Comparison of ENCODE assay signal across 17 cellular contexts in the genomic region with DNA sequence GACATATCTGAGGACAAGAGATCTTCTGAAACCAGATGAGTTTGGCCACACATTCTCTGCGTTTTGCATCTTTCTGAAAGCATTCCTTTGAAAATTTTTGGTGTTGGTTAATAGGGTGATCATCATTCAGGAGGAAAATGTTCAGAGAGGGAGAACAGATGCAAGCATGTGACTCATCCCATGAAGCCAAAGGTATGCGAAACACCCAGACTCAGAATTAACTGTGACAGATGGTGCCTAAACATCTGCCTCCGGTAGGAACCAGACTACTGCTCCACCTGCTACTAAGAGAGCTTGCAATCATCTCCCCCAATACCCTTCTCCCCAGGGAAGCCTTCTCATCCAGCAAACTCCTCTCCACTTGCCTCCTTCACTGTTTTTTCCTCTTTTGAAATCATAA. TPM values are rescaled to one million over a fixed set of nuclear protein-coding genes. Genes with fewer than 3 reads are reported as not detected.
DNase-seq lines count a peak whose midpoint lies in the region; ATAC-seq and TF ChIP-seq lines count a peak whose summit lies in the region.
"Had no signal": no experiment of that assay in that cellular context is flagged by ENCODE, and none has a peak within 500 bp of the region (broad histone marks: within the 10 kb centered on the region; RNA-seq: fewer than 3 reads in every experiment).

No MANE protein-coding gene starts in this region.

- peak overlapping the region; percentile 76 for H3K4me3 ChIP-seq in SJCRH30
- H3K4me3 ChIP-seq: esophagus muscularis mucosa, left lung, uterus had no signal

- ATAC-seq in natural killer cell (no peak), GM19452 (IDR thresholded peaks at IDR 0.05; ENCODE audit: unreplicated experiment) (no peak)
- ATAC-seq in natural killer cell treated with Interleukin-12 subunit alpha and Interleukin-12 subunit beta and Interleukin-15 and Interleukin-18, amount 100 ng/mL, for 72 hours = no peak
- ATAC-seq: CD8-positive, alpha-beta T cell; left lung had no signal

- H3K36me3 ChIP-seq in SJCRH30 = no peaks in the 10 kb centered on the region
- H3K36me3 ChIP-seq: esophagus muscularis mucosa, left lung, uterus had no signal

- H3K4me1 Mint-ChIP-seq in natural killer cell (peaks cover 7 to 9% of the 10 kb centered on the region in 2 donors), glutamatergic neuron (ENCODE audit: low read depth, unreplicated experiment) (peaks cover 20% of the 10 kb centered on the region), Calu3 (ENCODE audit: low read depth, unreplicated experiment) (no peaks in the 10 kb centered on the region)
- peaks cover 8 to 10% of the 10 kb centered on the region in 2 donors for H3K4me1 Mint-ChIP-seq in natural killer cell treated with Interleukin-12 subunit alpha and Interleukin-12 subunit beta and Interleukin-15 and Interleukin-18, amount 100 ng/mL, for 72 hours (ENCODE audit: low read depth in 2 of 2)

- H3K9me3 Mint-ChIP-seq in natural killer cell = no peaks in the 10 kb centered on the region
- H3K9me3 Mint-ChIP-seq in natural killer cell treated with Interleukin-12 subunit alpha and Interleukin-12 subunit beta and Interleukin-15 and Interleukin-18, amount 100 ng/mL, for 72 hours = no peaks in the 10 kb centered on the region
- peaks cover 9% of the 10 kb centered on the region for H3K9me3 Mint-ChIP-seq in glutamatergic neuron (ENCODE audit: unreplicated experiment)
- no peaks in the 10 kb centered on the region for H3K9me3 Mint-ChIP-seq in Calu3 (ENCODE audit: low read depth, unreplicated experiment)
- H3K9me3 Mint-ChIP-seq: CD8-positive, alpha-beta T cell; H9 had no signal

- TF ChIP-seq CTCF in natural killer cell (IDR thresholded peaks at IDR 0.05) (no peak), glutamatergic neuron (IDR thresholded peaks at IDR 0.05; ENCODE audit: partially characterized antibody, unreplicated experiment) (no peak), Calu3 (IDR thresholded peaks at IDR 0.05; ENCODE audit: unreplicated experiment) (no peak)

- H3K27me3 Mint-ChIP-seq in natural killer cell (ENCODE audit: low read depth in 2 of 2) (peaks cover 0 to 3% of the 10 kb centered on the region in 2 donors), glutamatergic neuron (ENCODE audit: unreplicated experiment) (peaks cover 8% of the 10 kb centered on the region), Calu3 (ENCODE audit: unreplicated experiment) (peaks cover 12% of the 10 kb centered on the region)
- no peaks in the 10 kb centered on the region for H3K27me3 Mint-ChIP-seq in natural killer cell treated with Interleukin-12 subunit alpha and Interleukin-12 subunit beta and Interleukin-15 and Interleukin-18, amount 100 ng/mL, for 72 hours

- H3K27ac ChIP-seq in SJCRH30 = peak overlapping the region; percentile 95
- H3K27ac ChIP-seq: esophagus muscularis mucosa, left lung, uterus had no signal

- CTCF ChIA-PET in Calu3 (lab: Charles Lee) = interaction anchor here (0.6 kb wide), 1 partner anchor 524 kb away, joined by 5 read pairs; no protein-coding TSS in a partner anchor

- DNase-seq in natural killer cell (no peak), SJCRH30 (peak; percentile 86 to 93), glutamatergic neuron (no peak), GF-D8 (lab: John Stamatoyannopoulos, UW) (no peak), COR-L47 (lab: John Stamatoyannopoulos, UW) (no peak), Calu3 (no peak)
- no peak for DNase-seq in natural killer cell treated with Interleukin-12 subunit alpha and Interleukin-12 subunit beta and Interleukin-15 and Interleukin-18, amount 100 ng/mL, for 72 hours (ENCODE audit: low spot score)
- DNase-seq: activated CD4-positive, alpha-beta T cell treated with anti-CD3 and anti-CD28 coated beads for 48 hours; CD8-positive, alpha-beta T cell; effector CD4-positive, alpha-beta T cell; H9; left lung; midbrain; SW 1271; uterus had no signal

- H3K27ac Mint-ChIP-seq in natural killer cell (peak overlapping the region; percentile 95 to 100), glutamatergic neuron (ENCODE audit: unreplicated experiment) (peak overlapping the region; percentile 62), Calu3 (ENCODE audit: unreplicated experiment) (no peak overlapping the region)
- H3K27ac Mint-ChIP-seq in natural killer cell treated with Interleukin-12 subunit alpha and Interleukin-12 subunit beta and Interleukin-15 and Interleukin-18, amount 100 ng/mL, for 72 hours = no peak overlapping the region
- H3K27ac Mint-ChIP-seq: CD8-positive, alpha-beta T cell; H9 had no signal

- no TSS peak for BruUV-seq in Calu3 (replicated peaks; lab: Mats Ljungman, UMichigan)

- no peaks in the 10 kb centered on the region for H3K36me3 Mint-ChIP-seq in natural killer cell
- H3K36me3 Mint-ChIP-seq in natural killer cell treated with Interleukin-12 subunit alpha and Interleukin-12 subunit beta and Interleukin-15 and Interleukin-18, amount 100 ng/mL, for 72 hours = no peaks in the 10 kb centered on the region
- no peaks in the 10 kb centered on the region for H3K36me3 Mint-ChIP-seq in glutamatergic neuron (ENCODE audit: unreplicated experiment)
- H3K36me3 Mint-ChIP-seq in Calu3 (ENCODE audit: insufficient read depth, unreplicated experiment) = peaks cover 12% of the 10 kb centered on the region

- peaks cover 32% of the 10 kb centered on the region for H3K4me1 ChIP-seq in SJCRH30

- intact Hi-C loops in natural killer cell (cut with micrococcal nuclease) (no loop called here), Calu3 (cut with micrococcal nuclease; ENCODE audit: unreplicated experiment) (no loop called here)

- peaks cover under 1% of the 10 kb centered on the region for H3K9me3 ChIP-seq in SJCRH30 (replicated peaks)
- H3K9me3 ChIP-seq: esophagus muscularis mucosa, left lung, uterus had no signal

- H3K4me3 Mint-ChIP-seq in natural killer cell (no peak overlapping the region), glutamatergic neuron (ENCODE audit: unreplicated experiment) (peak overlapping the region; percentile 71), Calu3 (ENCODE audit: low read depth, unreplicated experiment) (no peak overlapping the region)
- H3K4me3 Mint-ChIP-seq in natural killer cell treated with Interleukin-12 subunit alpha and Interleukin-12 subunit beta and Interleukin-15 and Interleukin-18, amount 100 ng/mL, for 72 hours = no peak overlapping the region
- H3K4me3 Mint-ChIP-seq: CD8-positive, alpha-beta T cell; H9 had no signal

- H3K27me3 ChIP-seq in SJCRH30 = no peaks in the 10 kb centered on the region
- H3K27me3 ChIP-seq: esophagus muscularis mucosa, left lung, uterus had no signal

RNA-seq across cellular contexts. Expression of a gene that starts 46.2 kb away (rescaled TPM):
- total RNA-seq in natural killer cell = 10 to 100 TPM; 14.2 to 20.1 (median 16.3) TPM
- total RNA-seq in natural killer cell treated with Interleukin-12 subunit alpha and Interleukin-12 subunit beta and Interleukin-15 and Interleukin-18, amount 100 ng/mL, for 72 hours = 10 to 100 TPM; 28.8 to 33.9 TPM
- 13.9 and 15.7 TPM in 2 replicates for total RNA-seq in SJCRH30 (2014; rRNA removed; shearing (Covaris generic))
- 22.8 TPM for total RNA-seq in glutamatergic neuron (ENCODE audit: unreplicated experiment)
- total RNA-seq in Calu3 (2022) = 9.7 and 20.2 TPM in 2 replicates

Comparison
In these comparisons a context has a peak if more than half of its experiments do, and no peak if none do; other contexts are left out.
1. H3K27ac Mint-ChIP-seq: peak in natural killer cell (2 of 2) and glutamatergic neuron (single experiment); none in natural killer cell treated with Interleukin-12 subunit alpha and Interleukin-12 subunit beta and Interleukin-15 and Interleukin-18, amount 100 ng/mL, for 72 hours (0 of 2) and Calu3 (single experiment).
2. DNase-seq: peak in SJCRH30 (2 of 2); none in natural killer cell (single experiment), natural killer cell treated with Interleukin-12 subunit alpha and Interleukin-12 subunit beta and Interleukin-15 and Interleukin-18, amount 100 ng/mL, for 72 hours (single experiment), glutamatergic neuron (single experiment), GF-D8 (single experiment), COR-L47 (single experiment) and Calu3 (single experiment).